1 cellular context compared by ENCODE assay signal in the genomic region with DNA sequence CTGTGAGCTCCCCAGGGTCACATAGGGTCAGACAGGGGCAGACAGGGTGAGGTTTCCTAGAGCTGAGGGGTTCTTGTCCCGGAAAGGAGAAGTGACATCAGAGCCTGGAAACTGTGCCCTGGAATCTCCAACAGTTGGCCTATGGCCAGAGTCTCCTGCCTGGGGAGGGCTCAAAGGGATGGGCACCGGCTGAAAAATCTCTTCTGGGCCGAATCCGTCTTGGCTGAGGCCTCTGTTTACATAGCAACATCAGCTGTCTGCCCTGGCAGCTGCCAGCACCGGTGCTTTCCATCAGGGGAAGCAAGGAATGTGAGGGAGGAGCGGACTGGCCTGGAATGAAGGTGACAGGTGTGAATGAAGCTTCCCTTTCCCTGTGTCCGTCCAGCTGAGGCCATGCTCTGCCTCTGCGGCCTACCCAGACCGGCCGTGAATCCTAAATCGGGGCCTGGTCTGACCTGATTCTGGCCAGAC.
TF ChIP-seq lines count a peak whose summit lies in the region.

No MANE protein-coding gene starts in this region.

TF ChIP-seq in GM23338, 12 proteins besides CTCF, POLR2A, EP300 and RAD21 (continued from another document):
- no peak for TF ChIP-seq EZH2phosphoT487 (IDR thresholded peaks at IDR 0.05; ENCODE audit: unreplicated experiment)
- TF ChIP-seq, protein P1, sequence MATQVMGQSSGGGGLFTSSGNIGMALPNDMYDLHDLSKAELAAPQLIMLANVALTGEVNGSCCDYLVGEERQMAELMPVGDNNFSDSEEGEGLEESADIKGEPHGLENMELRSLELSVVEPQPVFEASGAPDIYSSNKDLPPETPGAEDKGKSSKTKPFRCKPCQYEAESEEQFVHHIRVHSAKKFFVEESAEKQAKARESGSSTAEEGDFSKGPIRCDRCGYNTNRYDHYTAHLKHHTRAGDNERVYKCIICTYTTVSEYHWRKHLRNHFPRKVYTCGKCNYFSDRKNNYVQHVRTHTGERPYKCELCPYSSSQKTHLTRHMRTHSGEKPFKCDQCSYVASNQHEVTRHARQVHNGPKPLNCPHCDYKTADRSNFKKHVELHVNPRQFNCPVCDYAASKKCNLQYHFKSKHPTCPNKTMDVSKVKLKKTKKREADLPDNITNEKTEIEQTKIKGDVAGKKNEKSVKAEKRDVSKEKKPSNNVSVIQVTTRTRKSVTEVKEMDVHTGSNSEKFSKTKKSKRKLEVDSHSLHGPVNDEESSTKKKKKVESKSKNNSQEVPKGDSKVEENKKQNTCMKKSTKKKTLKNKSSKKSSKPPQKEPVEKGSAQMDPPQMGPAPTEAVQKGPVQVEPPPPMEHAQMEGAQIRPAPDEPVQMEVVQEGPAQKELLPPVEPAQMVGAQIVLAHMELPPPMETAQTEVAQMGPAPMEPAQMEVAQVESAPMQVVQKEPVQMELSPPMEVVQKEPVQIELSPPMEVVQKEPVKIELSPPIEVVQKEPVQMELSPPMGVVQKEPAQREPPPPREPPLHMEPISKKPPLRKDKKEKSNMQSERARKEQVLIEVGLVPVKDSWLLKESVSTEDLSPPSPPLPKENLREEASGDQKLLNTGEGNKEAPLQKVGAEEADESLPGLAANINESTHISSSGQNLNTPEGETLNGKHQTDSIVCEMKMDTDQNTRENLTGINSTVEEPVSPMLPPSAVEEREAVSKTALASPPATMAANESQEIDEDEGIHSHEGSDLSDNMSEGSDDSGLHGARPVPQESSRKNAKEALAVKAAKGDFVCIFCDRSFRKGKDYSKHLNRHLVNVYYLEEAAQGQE (IDR thresholded peaks at IDR 0.05; ENCODE audit: unreplicated experiment): no peak
- TF ChIP-seq ZNF331 (CRISPR knock-in tag; IDR thresholded peaks at IDR 0.05; ENCODE audit: low read depth): no peak
- TF ChIP-seq ZNF114 (CRISPR knock-in tag; IDR thresholded peaks at IDR 0.05): no peak
- no peak for TF ChIP-seq EZH2 (IDR thresholded peaks at IDR 0.05; ENCODE audit: low read depth, unreplicated experiment)
- TF ChIP-seq CREB1 (CRISPR knock-in tag; IDR thresholded peaks at IDR 0.05; ENCODE audit: low read depth): no peak
